Comparison of ENCODE assay signal across 19 cellular contexts in the genomic region with DNA sequence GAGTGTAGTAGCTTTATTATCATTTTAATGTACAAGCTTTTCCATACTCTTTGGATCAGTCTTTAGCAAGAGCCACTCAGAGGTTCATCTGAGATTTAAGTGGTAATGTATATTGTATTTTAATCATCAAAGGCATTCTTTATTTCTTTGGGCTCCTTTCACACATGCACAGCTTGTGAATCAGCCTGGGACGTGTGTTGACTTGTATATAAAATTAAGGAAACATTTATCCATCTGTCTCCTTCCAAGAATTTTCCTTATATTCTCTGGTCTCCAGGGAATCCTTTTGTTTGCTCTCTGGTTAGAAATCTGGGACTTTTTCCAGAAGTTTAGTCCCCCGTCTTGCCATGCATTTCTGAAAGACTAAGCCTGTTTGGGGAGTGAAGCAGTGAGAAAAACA.
"Had no signal": no experiment of that assay in that cellular context is flagged by ENCODE, and none has a peak within 500 bp of the region (broad histone marks: within the 10 kb centered on the region; RNA-seq: fewer than 3 reads in every experiment).

No MANE protein-coding gene starts in this region.

- H3K27me3 ChIP-seq: esophagus squamous epithelium, neutrophil, pancreas, spleen, tibial nerve had no signal

- H3K27ac ChIP-seq: epithelial cell of prostate, esophagus squamous epithelium, neutrophil, pancreas, psoas muscle, spleen, tibial nerve had no signal

- H3K4me3 ChIP-seq: esophagus squamous epithelium, pancreas, psoas muscle, spleen, tibial nerve had no signal

- H3K4me1 ChIP-seq: esophagus squamous epithelium, pancreas, psoas muscle, spleen, tibial nerve had no signal

- DNase-seq: activated CD4-positive, alpha-beta T cell treated with anti-CD3 and anti-CD28 coated beads for 4 hours; activated CD4-positive, alpha-beta T cell treated with anti-CD3 and anti-CD28 coated beads, Interleukin-2, amount 50 U/mL, for 4 hours; activated naive CD4-positive, alpha-beta T cell; activated T-cell treated with anti-CD3 and anti-CD28 coated beads for 4 hours; activated T-cell treated with anti-CD3 and anti-CD28 coated beads, Interleukin-2, amount 50 U/mL, for 72 hours; dermis blood vessel endothelial cell; effector CD4-positive, alpha-beta T cell; esophagus squamous epithelium; left ventricle myocardium superior; naive B cell; nephron progenitor cell; pancreas; psoas muscle; spleen; stimulated activated naive CD4-positive, alpha-beta T cell treated with Interleukin-2 at 50 U/mL for 16 hours had no signal

- H3K9me3 ChIP-seq: esophagus squamous epithelium, neutrophil, pancreas, psoas muscle, spleen, tibial nerve had no signal

- H3K36me3 ChIP-seq: esophagus squamous epithelium, neutrophil, pancreas, spleen, tibial nerve had no signal

- ATAC-seq: activated naive CD4-positive, alpha-beta T cell treated with anti-CD3 and anti-CD28 coated beads, Interleukin-2, amount 50 U/mL, for 72 hours; activated T-cell treated with anti-CD3 and anti-CD28 coated beads, Interleukin-2, amount 50 U/mL, for 72 hours; left ventricle myocardium superior; pancreas; psoas muscle had no signal
